27 cellular contexts compared by ENCODE assay signal in genomic region chr10:116168329-116168728, GRCh38.
"Had no signal": no experiment of that assay in that cellular context is flagged by ENCODE, and none has a peak within 500 bp of the region (broad histone marks: within the 10 kb centered on the region; RNA-seq: fewer than 3 reads in every experiment).

No MANE protein-coding gene starts in this region.

- H3K36me3 ChIP-seq: adrenal gland, brain microvascular endothelial cell, gastroesophageal sphincter, left ventricle myocardium inferior, neural progenitor cell, uterus, WERI-Rb-1 had no signal

- H3K9me3 ChIP-seq: adrenal gland, uterus had no signal

- H3K27ac ChIP-seq: adrenal gland, brain microvascular endothelial cell, gastroesophageal sphincter, hepatocyte, left ventricle myocardium inferior, neural progenitor cell, parathyroid adenoma, uterus, WERI-Rb-1 had no signal

- DNase-seq: activated CD4-positive, alpha-beta memory T cell treated with anti-CD3 and anti-CD28 coated beads for 36 hours; activated CD4-positive, alpha-beta T cell treated with anti-CD3 and anti-CD28 coated beads, Interleukin-2, amount 10 ng/mL, durations not matched to agents 24 days and 14 days; activated CD4-positive, CD25-positive, alpha-beta regulatory T cell treated with anti-CD3 and anti-CD28 coated beads, Interleukin-2, amount 50 U/mL, for 72 hours; activated CD8-positive, alpha-beta memory T cell treated with anti-CD3 and anti-CD28 coated beads, Interleukin-2, amount 50 U/mL, for 4 hours; activated effector memory CD4-positive, alpha-beta T cell treated with anti-CD3 and anti-CD28 coated beads, Interleukin-2, amount 50 U/mL, for 16 hours; activated naive CD4-positive, alpha-beta T cell treated with anti-CD3 and anti-CD28 coated beads for 36 hours; activated naive CD8-positive, alpha-beta T cell treated with anti-CD3 and anti-CD28 coated beads for 36 hours; activated T-cell treated with anti-CD3 and anti-CD28 coated beads, Interleukin-2, amount 50 U/mL, for 1 hour; adrenal gland; aorta; brain microvascular endothelial cell; caudate nucleus; kidney; left ventricle myocardium inferior; mesendoderm; natural killer cell; occipital lobe; right cardiac atrium; stimulated activated CD4-positive, alpha-beta T cell treated with anti-CD3 and anti-CD28 coated beads, Interleukin-4, amount 100 ng/mL, for 1 hour; stimulated activated naive CD8-positive, alpha-beta T cell treated with anti-CD3 and anti-CD28 coated beads, Interleukin-15, Interleukin-2, amounts not matched to agents 100 U/mL and 50 U/mL, for 24 hours; uterus; WERI-Rb-1 had no signal

- ATAC-seq: gastroesophageal sphincter; natural killer cell; right cardiac atrium; stimulated activated naive CD8-positive, alpha-beta T cell treated with anti-CD3 and anti-CD28 coated beads, Interleukin-15, Interleukin-2, amounts not matched to agents 100 U/mL and 50 U/mL, for 24 hours had no signal

- H3K4me1 ChIP-seq: adrenal gland, gastroesophageal sphincter, left ventricle myocardium inferior, parathyroid adenoma, uterus had no signal

- H3K4me3 ChIP-seq: adrenal gland, gastroesophageal sphincter, hepatocyte, left ventricle myocardium inferior, lung, neural progenitor cell, uterus had no signal

- H3K27me3 ChIP-seq: adrenal gland, brain microvascular endothelial cell, gastroesophageal sphincter, neural progenitor cell, uterus had no signal
